ENCODE assay signal across 8 cellular contexts in genomic region chr19:2977001-2977685, GRCh38. TPM values are rescaled to one million over a fixed set of nuclear protein-coding genes. Genes with fewer than 3 reads are reported as not detected.
DNase-seq lines count a peak whose midpoint lies in the region; ATAC-seq and TF ChIP-seq lines count a peak whose summit lies in the region.

Gene TLE6, plus strand, starts transcription at chr19:2977564. Its CDS starts 670 bp downstream, at chr19:2978234.

- no peaks in the 10 kb centered on the region for H3K36me3 Mint-ChIP-seq in CD8-positive, alpha-beta T cell
- no peaks in the 10 kb centered on the region for H3K36me3 Mint-ChIP-seq in activated CD4-positive, alpha-beta memory T cell treated with anti-CD3 and anti-CD28 coated beads, Interleukin-2, amount 10 ng/mL, durations not matched to agents 7 days and 5 days (ENCODE audit: low read depth)

- intact Hi-C loops in CD8-positive, alpha-beta T cell (cut with DNase I, micrococcal nuclease), result loop anchor here (1.0 to 2.0 kb wide), 7 partner anchors 27 to 208 kb away; partner anchors contain the start of genes GNA11 (in 1 of the 2), NCLN (in 1 of the 2), TLE5 (in 1 of the 2) and ZNF57 (in 1 of the 2)

- peak within 1 kb of the TSS; percentile 84 for H3K4me3 ChIP-seq in CD8-positive, alpha-beta T cell (ENCODE audit: low read depth, low read length)

- no peak for TF ChIP-seq CTCF in CD8-positive, alpha-beta T cell (IDR thresholded peaks at IDR 0.05)

- no peaks in the 10 kb centered on the region for H3K9me3 Mint-ChIP-seq in CD8-positive, alpha-beta T cell
- no peaks in the 10 kb centered on the region for H3K9me3 Mint-ChIP-seq in activated CD4-positive, alpha-beta memory T cell treated with anti-CD3 and anti-CD28 coated beads, Interleukin-2, amount 10 ng/mL, durations not matched to agents 7 days and 5 days

- H3K4me1 ChIP-seq in CD8-positive, alpha-beta T cell (ENCODE audit: insufficient read depth, low read length), result peaks cover 12% of the 10 kb centered on the region

- no peaks in the 10 kb centered on the region for H3K27me3 ChIP-seq in CD8-positive, alpha-beta T cell (ENCODE audit: insufficient read depth, low read length)

- H3K27ac ChIP-seq in CD8-positive, alpha-beta T cell (ENCODE audit: low read depth, low read length), result no peak within 1 kb of the TSS

- CTCF ChIA-PET in CD8-positive, alpha-beta T cell (lab: Charles Lee), result interaction anchor here (0.7 to 2.8 kb wide), 4 partner anchors 15 to 169 kb away, joined by 3 to 11 read pairs (median 4); no protein-coding TSS in a partner anchor
- CTCF ChIA-PET in activated CD4-positive, alpha-beta memory T cell treated with anti-CD3 and anti-CD28 coated beads, Interleukin-2, amount 10 ng/mL, durations not matched to agents 7 days and 5 days (lab: Charles Lee), result interaction anchor here (1.0 to 3.4 kb wide), 6 partner anchors 15 to 149 kb away, joined by 3 to 19 read pairs (median 8); no protein-coding TSS in a partner anchor

- peak within 1 kb of the TSS; percentile 52 for H3K27ac Mint-ChIP-seq in CD8-positive, alpha-beta T cell
- H3K27ac Mint-ChIP-seq in activated CD4-positive, alpha-beta memory T cell treated with anti-CD3 and anti-CD28 coated beads, Interleukin-2, amount 10 ng/mL, durations not matched to agents 7 days and 5 days, result peak within 1 kb of the TSS; percentile 74

- H3K4me3 Mint-ChIP-seq in CD8-positive, alpha-beta T cell, result peak within 1 kb of the TSS; percentile 93
- peak within 1 kb of the TSS; percentile 90 for H3K4me3 Mint-ChIP-seq in activated CD4-positive, alpha-beta memory T cell treated with anti-CD3 and anti-CD28 coated beads, Interleukin-2, amount 10 ng/mL, durations not matched to agents 7 days and 5 days

- peaks cover 6% of the 10 kb centered on the region for H3K27me3 Mint-ChIP-seq in CD8-positive, alpha-beta T cell (ENCODE audit: low read depth)
- peaks cover 9% of the 10 kb centered on the region for H3K27me3 Mint-ChIP-seq in activated CD4-positive, alpha-beta memory T cell treated with anti-CD3 and anti-CD28 coated beads, Interleukin-2, amount 10 ng/mL, durations not matched to agents 7 days and 5 days

- no peaks in the 10 kb centered on the region for H3K36me3 ChIP-seq in CD8-positive, alpha-beta T cell (ENCODE audit: insufficient read depth, low read length)

- POLR2A ChIA-PET in CD8-positive, alpha-beta T cell (lab: Charles Lee), result interaction anchor here (1.1 to 2.4 kb wide), 2 partner anchors 9 to 59 kb away, joined by 3 to 11 read pairs; no protein-coding TSS in a partner anchor
- POLR2A ChIA-PET in activated CD4-positive, alpha-beta memory T cell treated with anti-CD3 and anti-CD28 coated beads, Interleukin-2, amount 10 ng/mL, durations not matched to agents 7 days and 5 days (lab: Charles Lee), result interaction anchor here (0.6 to 2.6 kb wide), 5 partner anchors 9 to 202 kb away, joined by 3 to 14 read pairs (median 4); no protein-coding TSS in a partner anchor

- DNase-seq in CD8-positive, alpha-beta T cell, result peak; percentile 87 to 93 (median 92)
- DNase-seq in HK-2 (ENCODE audit: unreplicated experiment) (peak; percentile 97), NCI-H82 treated with DMSO at 0.1 percent for 48 hours (lab: John Stamatoyannopoulos, UW; ENCODE audit: unreplicated experiment) (peak; percentile 81), lung microvascular endothelial cell (ENCODE audit: low read depth in 2 of 2) (peak; percentile 96 to 97)
- peak; percentile 96 for DNase-seq in activated CD4-positive, alpha-beta memory T cell treated with anti-CD3 and anti-CD28 coated beads, Interleukin-2, amount 10 ng/mL, durations not matched to agents 7 days and 5 days
- DNase-seq in effector CD4-positive, alpha-beta T cell, result peak; percentile 89
- DNase-seq in stimulated activated CD4-positive, alpha-beta T cell treated with anti-CD3 and anti-CD28 coated beads, TNF-alpha, amount 100 ng/mL, for 24 hours (ENCODE audit: low read depth in 3 of 3), result peak; percentile 88 to 94 (median 89)

- H3K9me3 ChIP-seq in CD8-positive, alpha-beta T cell (ENCODE audit: low read length), result no peaks in the 10 kb centered on the region

- peak; percentile 99 for ATAC-seq in CD8-positive, alpha-beta T cell
- ATAC-seq in GM19463 (IDR thresholded peaks at IDR 0.05; ENCODE audit: unreplicated experiment), result peak; percentile 98

- peaks cover 16% of the 10 kb centered on the region for H3K4me1 Mint-ChIP-seq in CD8-positive, alpha-beta T cell (ENCODE audit: low read depth)
- peaks cover 21% of the 10 kb centered on the region for H3K4me1 Mint-ChIP-seq in activated CD4-positive, alpha-beta memory T cell treated with anti-CD3 and anti-CD28 coated beads, Interleukin-2, amount 10 ng/mL, durations not matched to agents 7 days and 5 days

RNA-seq across cellular contexts. Expression of gene TLE6, which starts in this region (rescaled TPM):
- total RNA-seq in CD8-positive, alpha-beta T cell, result not detected
- total RNA-seq in activated CD4-positive, alpha-beta memory T cell treated with anti-CD3 and anti-CD28 coated beads, Interleukin-2, amount 10 ng/mL, durations not matched to agents 7 days and 5 days, result 1 to 10 TPM; 1.1 to 2.0 TPM
- total RNA-seq in lung microvascular endothelial cell, result 0.99 and 1.1 TPM in 2 replicates

Comparison
In these comparisons a context has a peak if more than half of its experiments do, and no peak if none do; other contexts are left out.
1. Peak in DNase-seq, ATAC-seq and H3K4me3 ChIP-seq in CD8-positive, alpha-beta T cell; RNA of the gene not detected or under 1 TPM.